In the genomic region with DNA sequence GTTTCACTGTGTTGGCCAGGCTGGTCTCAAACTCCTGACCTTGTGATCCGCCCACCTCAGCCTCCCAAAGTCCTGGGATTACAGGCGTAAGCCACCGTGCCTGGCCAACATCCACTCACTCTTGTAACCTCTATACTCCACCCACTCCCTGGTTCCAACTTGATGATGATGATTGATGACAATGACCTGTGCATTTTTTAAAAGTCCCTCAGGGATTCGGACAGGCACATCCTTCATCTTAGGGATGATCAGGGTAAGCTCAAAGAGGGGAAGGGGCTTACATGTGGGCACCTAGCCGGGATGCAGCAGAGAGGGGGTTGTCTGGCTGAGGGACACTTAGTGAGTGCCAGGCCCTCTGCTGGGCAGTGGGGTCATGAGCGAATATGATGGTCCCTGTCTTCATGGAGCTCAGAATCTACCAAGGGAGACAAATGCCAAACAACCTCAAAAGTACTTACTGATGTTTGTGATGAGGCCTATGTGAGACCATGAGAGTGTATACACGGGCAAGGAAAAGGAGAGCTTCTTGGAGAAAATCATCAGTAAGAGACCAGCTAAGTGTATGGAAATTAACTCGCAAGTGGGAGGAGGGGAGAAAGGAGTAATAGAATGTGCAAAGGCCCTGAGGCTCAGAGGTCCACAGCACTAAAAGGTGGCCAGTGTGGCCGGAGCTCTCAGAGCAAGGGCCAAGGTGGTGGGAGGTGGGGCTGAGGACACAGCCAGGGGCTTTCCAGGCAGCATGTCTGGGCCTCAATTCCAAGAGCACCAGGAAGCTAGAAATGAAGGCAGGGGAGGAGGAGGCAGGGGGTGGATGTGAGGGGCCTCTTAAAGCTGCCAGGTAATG, we compare ENCODE assay signal across 21 cellular contexts. TPM values are rescaled to one million over a fixed set of nuclear protein-coding genes. Genes with fewer than 3 reads are reported as not detected.
DNase-seq lines count a peak whose midpoint lies in the region; ATAC-seq and TF ChIP-seq lines count a peak whose summit lies in the region.
"Had no signal": no experiment of that assay in that cellular context is flagged by ENCODE, and none has a peak within 500 bp of the region (broad histone marks: within the 10 kb centered on the region; RNA-seq: fewer than 3 reads in every experiment).

No MANE protein-coding gene starts in this region.

- no peaks in the 10 kb centered on the region for H4K20me1 ChIP-seq in OCI-LY3 (ENCODE audit: insufficient read depth, low read length)

- H3K27ac ChIP-seq in OCI-LY3 (ENCODE audit: low read length), result no peak overlapping the region
- H3K27ac ChIP-seq: gastroesophageal sphincter, left ventricle myocardium inferior had no signal

- H3K4me3 ChIP-seq in OCI-LY3 (ENCODE audit: low read length), result no peak overlapping the region
- H3K4me3 ChIP-seq in fibroblast of villous mesenchyme (ENCODE audit: low read depth, low read length), result no peak overlapping the region
- H3K4me3 ChIP-seq: gastroesophageal sphincter, HAP-1, left ventricle myocardium inferior, mucosa of descending colon had no signal

- peak; percentile 31 for DNase-seq in activated effector memory CD4-positive, alpha-beta T cell treated with anti-CD3 and anti-CD28 coated beads, Interleukin-2, amount 50 U/mL, for 16 hours
- no peak for DNase-seq in activated effector memory CD4-positive, alpha-beta T cell treated with Interleukin-2 at 50 U/mL for 16 hours
- DNase-seq in fibroblast of villous mesenchyme (ENCODE audit: low read depth) (no peak), SHP77 treated with DMSO at 0.1 percent for 48 hours (lab: John Stamatoyannopoulos, UW) (no peak), dermis blood vessel endothelial cell (no peak), 8988T (no peak)
- DNase-seq: activated CD4-positive, CD25-positive, alpha-beta regulatory T cell treated with anti-CD3 and anti-CD28 coated beads, Interleukin-2, amount 50 U/mL, for 72 hours; left ventricle myocardium inferior; mucosa of descending colon; NCI-H1694; NCI-H345; nucleus accumbens had no signal

- H3K36me3 ChIP-seq in OCI-LY3 (replicated peaks; ENCODE audit: low read depth, low read length), result no peaks in the 10 kb centered on the region
- H3K36me3 ChIP-seq: gastroesophageal sphincter, HAP-1, left ventricle myocardium inferior had no signal

- H3K4me1 ChIP-seq in OCI-LY3 (ENCODE audit: low read length), result no peaks in the 10 kb centered on the region; the same call in 1 of the 2 replicates

- no peaks in the 10 kb centered on the region for H3K79me2 ChIP-seq in OCI-LY3 (ENCODE audit: low read length)

- H3K27me3 ChIP-seq in OCI-LY3 (ENCODE audit: low read depth, low read length), result peaks cover 42% of the 10 kb centered on the region

- no peak overlapping the region for H3K4me2 ChIP-seq in OCI-LY3 (ENCODE audit: low read length)

- TF ChIP-seq CTCF in OCI-LY3 (IDR thresholded peaks at IDR 0.05; ENCODE audit: low read depth, low read length) (peak; percentile 47), fibroblast of villous mesenchyme (IDR thresholded peaks at IDR 0.05; ENCODE audit: insufficient read depth, low read depth, low read length) (peak; percentile 6)

- no peaks in the 10 kb centered on the region for H3K9me3 ChIP-seq in OCI-LY3 (ENCODE audit: insufficient read depth, low read length)
- H3K9me3 ChIP-seq: gastroesophageal sphincter, HAP-1, left ventricle myocardium inferior, mucosa of descending colon had no signal

- no peak overlapping the region for H2AFZ ChIP-seq in OCI-LY3 (ENCODE audit: low read depth, low read length)

- no peak for ATAC-seq in HG03565 (IDR thresholded peaks at IDR 0.05; ENCODE audit: unreplicated experiment)
- ATAC-seq: gastroesophageal sphincter, Right ventricle myocardium inferior, sciatic nerve had no signal

- H3K9ac ChIP-seq in OCI-LY3 (ENCODE audit: low read length), result no peak overlapping the region

RNA-seq across cellular contexts. Expression of a gene that starts 27.4 kb away (rescaled TPM):
- total RNA-seq in fibroblast of villous mesenchyme (not detected in 2 replicates), dermis blood vessel endothelial cell (not detected in 2 replicates)
- total RNA-seq: endothelial cell of umbilical vein; gastroesophageal sphincter; HT1080; left ventricle myocardium inferior; mucosa of descending colon; Right ventricle myocardium inferior; sciatic nerve; T-helper 2 cell treated with Interferon-gamma antibody and Interleukin-4, amounts not matched to agents 100 ng/mL and 5 ng/mL, for 36 hours had no signal
